In genomic region chr15:47811160-47811559, GRCh38 we compare ENCODE assay signal across 1 cellular context.
TF ChIP-seq lines count a peak whose summit lies in the region.

No MANE protein-coding gene starts in this region.

TF ChIP-seq in IMR-90, 13 proteins besides CTCF, POLR2A, EP300 and RAD21 (continued from another document):
- TF ChIP-seq NFE2L2 (IDR thresholded peaks at IDR 0.05; ENCODE audit: low read depth, low read length) = no peak
- no peak for TF ChIP-seq FOS (IDR thresholded peaks at IDR 0.05; ENCODE audit: low read depth, low read length)
- TF ChIP-seq SMC3 (IDR thresholded peaks at IDR 0.05; ENCODE audit: low read depth, low read length) = no peak
